ENCODE assay signal across 14 cellular contexts in genomic region chr4:80500593-80500992, GRCh38.
DNase-seq lines count a peak whose midpoint lies in the region; ATAC-seq and TF ChIP-seq lines count a peak whose summit lies in the region.
"Had no signal": no experiment of that assay in that cellular context is flagged by ENCODE, and none has a peak within 500 bp of the region (broad histone marks: within the 10 kb centered on the region; RNA-seq: fewer than 3 reads in every experiment).

No MANE protein-coding gene starts in this region.

- no peak overlapping the region for H3K27ac ChIP-seq in suprapubic skin
- H3K27ac ChIP-seq in heart left ventricle, result no peak overlapping the region
- H3K27ac ChIP-seq: prostate gland had no signal

- peaks cover 31% of the 10 kb centered on the region for H3K9me3 Mint-ChIP-seq in activated CD4-positive, alpha-beta T cell treated with anti-CD3 and anti-CD28 coated beads, Interleukin-2, amount 10 ng/mL, durations not matched to agents 7 days and 5 days
- peaks cover 12 to 32% of the 10 kb centered on the region in 2 donors for H3K9me3 Mint-ChIP-seq in activated naive CD4-positive, alpha-beta T cell treated with anti-CD3 and anti-CD28 coated beads, Interleukin-2, amount 50 U/mL, for 72 hours

- peaks cover 26% of the 10 kb centered on the region for H3K4me1 Mint-ChIP-seq in activated CD4-positive, alpha-beta T cell treated with anti-CD3 and anti-CD28 coated beads, Interleukin-2, amount 10 ng/mL, durations not matched to agents 7 days and 5 days

- peaks cover 25% of the 10 kb centered on the region for H3K36me3 Mint-ChIP-seq in activated CD4-positive, alpha-beta T cell treated with anti-CD3 and anti-CD28 coated beads, Interleukin-2, amount 10 ng/mL, durations not matched to agents 7 days and 5 days (ENCODE audit: low read depth)
- H3K36me3 Mint-ChIP-seq in activated naive CD4-positive, alpha-beta T cell treated with anti-CD3 and anti-CD28 coated beads, Interleukin-2, amount 50 U/mL, for 72 hours, result peaks cover 13 to 29% of the 10 kb centered on the region in 2 donors

- H3K27me3 ChIP-seq in suprapubic skin (no peaks in the 10 kb centered on the region), heart left ventricle (no peaks in the 10 kb centered on the region)

- DNase-seq in activated CD4-positive, alpha-beta T cell treated with anti-CD3 and anti-CD28 coated beads, Interleukin-2, amount 10 ng/mL, durations not matched to agents 7 days and 5 days, result peak; percentile 52
- no peak for DNase-seq in activated CD4-positive, alpha-beta T cell treated with anti-CD3 and anti-CD28 coated beads, Interleukin-2, amount 50 U/mL, for 1 hour
- DNase-seq in activated naive CD4-positive, alpha-beta T cell treated with anti-CD3 and anti-CD28 coated beads, Interleukin-2, amount 50 U/mL, for 72 hours (ENCODE audit: low spot score in 2 of 2), result no peak
- DNase-seq in skeletal muscle cell (ENCODE audit: low read depth) (peak; percentile 15), suprapubic skin (ENCODE audit: low spot score in 2 of 2) (no peak), heart left ventricle (no peak), Right ventricle myocardium inferior (ENCODE audit: missing footprints) (no peak)
- DNase-seq: cortex of kidney; foreskin melanocyte; NCI-H2171; stimulated activated CD4-positive, alpha-beta T cell treated with anti-CD3 and anti-CD28 coated beads, Interleukin-4, amount 100 ng/mL, for 1 hour had no signal

- ATAC-seq in HG03432 (IDR thresholded peaks at IDR 0.05; ENCODE audit: unreplicated experiment) (peak; percentile 49), heart left ventricle (no peak), Right ventricle myocardium inferior (no peak)
- ATAC-seq in activated naive CD4-positive, alpha-beta T cell treated with anti-CD3 and anti-CD28 coated beads, Interleukin-2, amount 50 U/mL, for 72 hours, result peak; percentile 28 to 34
- ATAC-seq: Panc1 had no signal

- POLR2A ChIA-PET in activated CD4-positive, alpha-beta T cell treated with anti-CD3 and anti-CD28 coated beads, Interleukin-2, amount 10 ng/mL, durations not matched to agents 7 days and 5 days (lab: Charles Lee), result no interaction called here

- CTCF ChIA-PET in activated CD4-positive, alpha-beta T cell treated with anti-CD3 and anti-CD28 coated beads, Interleukin-2, amount 10 ng/mL, durations not matched to agents 7 days and 5 days (lab: Charles Lee), result no interaction called here

- H3K9me3 ChIP-seq in suprapubic skin, result no peaks in the 10 kb centered on the region
- peaks cover 0 to 13% (median 0%) of the 10 kb centered on the region in 12 donors for H3K9me3 ChIP-seq in heart left ventricle
- H3K9me3 ChIP-seq: prostate gland had no signal

- no peaks in the 10 kb centered on the region for H3K27me3 Mint-ChIP-seq in activated CD4-positive, alpha-beta T cell treated with anti-CD3 and anti-CD28 coated beads, Interleukin-2, amount 10 ng/mL, durations not matched to agents 7 days and 5 days

- H3K36me3 ChIP-seq in suprapubic skin (no peaks in the 10 kb centered on the region), heart left ventricle (no peaks in the 10 kb centered on the region)
- H3K36me3 ChIP-seq: prostate gland had no signal

- H3K27ac Mint-ChIP-seq in activated CD4-positive, alpha-beta T cell treated with anti-CD3 and anti-CD28 coated beads, Interleukin-2, amount 10 ng/mL, durations not matched to agents 7 days and 5 days, result no peak overlapping the region
- H3K27ac Mint-ChIP-seq in activated naive CD4-positive, alpha-beta T cell treated with anti-CD3 and anti-CD28 coated beads, Interleukin-2, amount 50 U/mL, for 72 hours, result no peak overlapping the region

- no peak for TF ChIP-seq POLR2A in suprapubic skin (IDR thresholded peaks at IDR 0.05)
- no peak for TF ChIP-seq POLR2A in heart left ventricle (IDR thresholded peaks at IDR 0.05)

- 39% methylated on average over 4 of the region's 4 CpGs for WGBS in suprapubic skin
- 48 to 64% (median 60%) methylated on average over 4 of the region's 4 CpGs for WGBS in heart left ventricle, 4 donors

- H3K4me1 ChIP-seq in suprapubic skin, result no peaks in the 10 kb centered on the region
- peaks cover 0 to 7% (median 0%) of the 10 kb centered on the region in 12 donors for H3K4me1 ChIP-seq in heart left ventricle
- H3K4me1 ChIP-seq: prostate gland had no signal

- no peak overlapping the region for H3K4me3 ChIP-seq in skeletal muscle cell (ENCODE audit: low read depth, low read length)
- no peak overlapping the region for H3K4me3 ChIP-seq in suprapubic skin
- no peak overlapping the region for H3K4me3 ChIP-seq in heart left ventricle
- H3K4me3 ChIP-seq: prostate gland had no signal

- TF ChIP-seq CTCF in suprapubic skin (IDR thresholded peaks at IDR 0.05) (no peak), heart left ventricle (IDR thresholded peaks at IDR 0.05) (no peak)

- intact Hi-C loops in heart left ventricle (cut with DNase I), result no loop called here
- intact Hi-C loops in Right ventricle myocardium inferior (cut with DNase I), result no loop called here

- H3K4me3 Mint-ChIP-seq in activated CD4-positive, alpha-beta T cell treated with anti-CD3 and anti-CD28 coated beads, Interleukin-2, amount 10 ng/mL, durations not matched to agents 7 days and 5 days, result no peak overlapping the region

- no peak for TF ChIP-seq EP300 in suprapubic skin (IDR thresholded peaks at IDR 0.05)

Comparison
In these comparisons a context has a peak if more than half of its experiments do, and no peak if none do; other contexts are left out.
1. DNase-seq: peak in activated CD4-positive, alpha-beta T cell treated with anti-CD3 and anti-CD28 coated beads, Interleukin-2, amount 10 ng/mL, durations not matched to agents 7 days and 5 days (single experiment) and skeletal muscle cell (single experiment); none in activated CD4-positive, alpha-beta T cell treated with anti-CD3 and anti-CD28 coated beads, Interleukin-2, amount 50 U/mL, for 1 hour (single experiment), activated naive CD4-positive, alpha-beta T cell treated with anti-CD3 and anti-CD28 coated beads, Interleukin-2, amount 50 U/mL, for 72 hours (0 of 2), suprapubic skin (0 of 2), heart left ventricle (0 of 5) and Right ventricle myocardium inferior (single experiment).
2. ATAC-seq: peak in HG03432 (single experiment) and activated naive CD4-positive, alpha-beta T cell treated with anti-CD3 and anti-CD28 coated beads, Interleukin-2, amount 50 U/mL, for 72 hours (2 of 2); none in heart left ventricle (0 of 4) and Right ventricle myocardium inferior (single experiment).